Comparison of ENCODE assay signal across 8 cellular contexts in genomic region chr5:91744470-91744869, GRCh38.
DNase-seq lines count a peak whose midpoint lies in the region; ATAC-seq and TF ChIP-seq lines count a peak whose summit lies in the region.
"Not testable (repeated sequence)": the region's sequence is repeated elsewhere in the genome, so short reads cannot be mapped to it uniquely, and the experiment has no call there.

No MANE protein-coding gene starts in this region.

- H4K20me1 ChIP-seq in H9 (ENCODE audit: control insufficient read depth, insufficient read depth, insufficient read length): not testable (repeated sequence)

- not testable (repeated sequence) for H3K27me3 ChIP-seq in H9 (ENCODE audit: insufficient read depth, low read length); HUES6 (ENCODE audit: control insufficient read depth, insufficient read depth, low read length); endodermal cell (ENCODE audit: control insufficient read depth, insufficient read depth, low read length, poor library complexity, severe bottlenecking); iPS-18a (ENCODE audit: control insufficient read depth, insufficient read depth, low read length); mesendoderm (ENCODE audit: insufficient read depth, low read length, poor library complexity); neuronal stem cell (ENCODE audit: control insufficient read depth in 3 of 3, insufficient read depth in 3 of 3, low read depth in 1 of 3, low read length in 3 of 3)

- H3K14ac ChIP-seq in H9 (ENCODE audit: insufficient read depth, low read length); neuronal stem cell (ENCODE audit: low read length): not testable (repeated sequence)

- ATAC-seq in WTC11: peak; percentile 14

- not testable (repeated sequence) for H3K4me3 Mint-ChIP-seq in H9, WTC11, endodermal cell

- not testable (repeated sequence) for H3K23ac ChIP-seq in H9 (ENCODE audit: insufficient read length, low read depth, low read length); mesendoderm (ENCODE audit: low read length); neuronal stem cell (ENCODE audit: low read depth, low read length, poor library complexity)

- H3K27ac Mint-ChIP-seq in H9 (peak overlapping the region; percentile 68 to 92 (median 91)), WTC11 (peak overlapping the region; percentile 86), endodermal cell (peak overlapping the region; percentile 91)

- CTCF ChIA-PET in WTC11 (lab: Charles Lee): not testable (repeated sequence)

- H3K4me3 ChIP-seq in HUES6 (ENCODE audit: low read depth, low read length); endodermal cell (ENCODE audit: low read length); mesendoderm (ENCODE audit: low read length); neuronal stem cell (ENCODE audit: low read length in 2 of 2): not testable (repeated sequence)
- H3K4me3 ChIP-seq in iPS-18a (ENCODE audit: low read length): peak overlapping the region; percentile 21

- not testable (repeated sequence) for H2BK15ac ChIP-seq in H9 (ENCODE audit: low read depth, low read length); mesendoderm (replicated peaks; ENCODE audit: low read depth); neuronal stem cell (ENCODE audit: low read length)

- H3K4ac ChIP-seq in H9 (ENCODE audit: low read depth, low read length); mesendoderm (ENCODE audit: low read depth, low read length); neuronal stem cell (ENCODE audit: low read length): not testable (repeated sequence)

- not testable (repeated sequence) for H3K4me2 ChIP-seq in H9 (ENCODE audit: insufficient read depth, insufficient read length, low read length); mesendoderm (ENCODE audit: low read length); neuronal stem cell (ENCODE audit: insufficient read depth, low read length, poor library complexity, severe bottlenecking)

- not testable (repeated sequence) for H2BK5ac ChIP-seq in H9 (ENCODE audit: insufficient read length, low read length); mesendoderm (ENCODE audit: low read length); neuronal stem cell (ENCODE audit: low read length)

- POLR2A ChIA-PET in WTC11 (lab: Charles Lee): not testable (repeated sequence)

- H3K36me3 Mint-ChIP-seq in H9 (ENCODE audit: insufficient read depth in 1 of 3, low read depth in 3 of 3); WTC11; endodermal cell (ENCODE audit: low read depth): not testable (repeated sequence)

- DNase-seq in H9; WTC11 (ENCODE audit: low spot score); neuronal stem cell (ENCODE audit: low spot score): not testable (repeated sequence)
- DNase-seq in endodermal cell: peak; percentile 63
- peak; percentile 83 for DNase-seq in mesendoderm

- H4K8ac ChIP-seq in H9 (replicated peaks; ENCODE audit: insufficient read length, low read depth, low read length); mesendoderm (ENCODE audit: low read depth, low read length); neuronal stem cell (ENCODE audit: low read depth, low read length): not testable (repeated sequence)

- not testable (repeated sequence) for H2AK5ac ChIP-seq in H9 (ENCODE audit: insufficient read length, low read length); mesendoderm (ENCODE audit: low read length); neuronal stem cell (ENCODE audit: low read depth, low read length)

- H3K9ac ChIP-seq in ES-I3 (ENCODE audit: low read depth, low read length) (peak overlapping the region; percentile 28), HUES6 (ENCODE audit: low read length) (peak overlapping the region; percentile 67)
- not testable (repeated sequence) for H3K9ac ChIP-seq in H9 (ENCODE audit: extremely low read depth, insufficient read length, low read length); endodermal cell (ENCODE audit: extremely low read depth, low read length, poor library complexity, severe bottlenecking); iPS-18a (ENCODE audit: low read length); mesendoderm (ENCODE audit: low read length); neuronal stem cell (ENCODE audit: low read depth, low read length, poor library complexity)

- H2BK120ac ChIP-seq in H9 (ENCODE audit: low read depth, low read length, poor library complexity, severe bottlenecking); mesendoderm (ENCODE audit: low read depth, low read length); neuronal stem cell (ENCODE audit: low read depth, low read length): not testable (repeated sequence)

- no CpG with 5 or more reads among the region's 5 CpGs for WGBS in H9 (ENCODE audit: extremely low coverage, insufficient read length, low lambda C conversion rate)
- 11 to 60% methylated on average over 1 to 5 of the region's 5 CpGs for WGBS in endodermal cell (ENCODE audit: insufficient coverage in 1 of 2, insufficient read length in 1 of 2), 2 experiments
- no CpG with 5 or more reads among the region's 5 CpGs for WGBS in mesendoderm (ENCODE audit: extremely low coverage, insufficient coverage, low lambda C conversion rate)
- no CpG with 5 or more reads among the region's 5 CpGs for WGBS in neuronal stem cell (ENCODE audit: extremely low coverage in 2 of 2, insufficient read length in 2 of 2, insufficient replicate concordance in 1 of 2), 2 donors

- H3K4me1 ChIP-seq in ES-I3 (ENCODE audit: insufficient read depth, low read length) (peaks cover 44% of the 10 kb centered on the region), HUES6 (ENCODE audit: control insufficient read depth, insufficient read depth, low read length) (peaks cover 40% of the 10 kb centered on the region), iPS-18a (ENCODE audit: control insufficient read depth, low read depth, low read length) (peaks cover 28% of the 10 kb centered on the region)
- H3K4me1 ChIP-seq in H9 (ENCODE audit: insufficient read depth, low read length); endodermal cell (ENCODE audit: control insufficient read depth, insufficient read depth, low read length); mesendoderm (ENCODE audit: control insufficient read depth, low read depth, low read length); neuronal stem cell (ENCODE audit: control insufficient read depth in 2 of 2, insufficient read depth in 1 of 2, low read depth in 1 of 2, low read length in 2 of 2): not testable (repeated sequence)

- not testable (repeated sequence) for H3K36me3 ChIP-seq in ES-I3 (ENCODE audit: insufficient read depth, low read length); HUES6 (ENCODE audit: control insufficient read depth, insufficient read depth, low read length); endodermal cell (ENCODE audit: control insufficient read depth, insufficient read depth, low read length); iPS-18a (ENCODE audit: control insufficient read depth, low read depth, low read length); mesendoderm (ENCODE audit: control insufficient read depth, insufficient read depth, low read length); neuronal stem cell (replicated peaks in 1 of 2; ENCODE audit: control insufficient read depth in 2 of 2, insufficient read depth in 2 of 2, low read length in 2 of 2)

- not testable (repeated sequence) for H3T11ph ChIP-seq in H9 (ENCODE audit: low read length)

- H2BK12ac ChIP-seq in H9 (ENCODE audit: insufficient read length, low read depth, low read length); neuronal stem cell (ENCODE audit: low read length): not testable (repeated sequence)

- not testable (repeated sequence) for TF ChIP-seq CTCF in H9 (conservative IDR thresholded peaks at IDR 0.05); WTC11 (IDR thresholded peaks at IDR 0.05); endodermal cell (conservative IDR thresholded peaks at IDR 0.05)

- peaks cover 20 to 32% of the 10 kb centered on the region in 2 experiments for H3K4me1 Mint-ChIP-seq in H9
- peaks cover 62% of the 10 kb centered on the region for H3K4me1 Mint-ChIP-seq in WTC11
- H3K4me1 Mint-ChIP-seq in endodermal cell: peaks cover 37% of the 10 kb centered on the region

- H3K23me2 ChIP-seq in H9 (ENCODE audit: insufficient read length, low read depth, low read length, poor library complexity, severe bottlenecking): not testable (repeated sequence)

- H3K79me2 ChIP-seq in H9 (ENCODE audit: insufficient read depth, low read length); mesendoderm (ENCODE audit: control insufficient read depth, insufficient read depth, low read length): not testable (repeated sequence)

- not testable (repeated sequence) for H3K27me3 Mint-ChIP-seq in H9 (ENCODE audit: low read depth); WTC11 (ENCODE audit: low read depth); endodermal cell (ENCODE audit: insufficient read depth)

- H3K56ac ChIP-seq in H9 (ENCODE audit: insufficient read length, low read depth, low read length); mesendoderm (ENCODE audit: low read length): not testable (repeated sequence)

- H2AFZ ChIP-seq in H9 (ENCODE audit: low read length): not testable (repeated sequence)
- H2AFZ ChIP-seq in neuronal stem cell (ENCODE audit: low read length): peak overlapping the region; percentile 51

- H3K79me1 ChIP-seq in H9 (ENCODE audit: insufficient read depth, low read depth, low read length, poor library complexity, severe bottlenecking); mesendoderm (ENCODE audit: low read length); neuronal stem cell (ENCODE audit: low read depth, low read length): not testable (repeated sequence)

- not testable (repeated sequence) for H3K9me3 Mint-ChIP-seq in H9, WTC11
- peaks cover 19% of the 10 kb centered on the region for H3K9me3 Mint-ChIP-seq in endodermal cell

- not testable (repeated sequence) for H2BK20ac ChIP-seq in H9 (ENCODE audit: low read depth, low read length, poor library complexity, severe bottlenecking)

- not testable (repeated sequence) for H4K5ac ChIP-seq in H9 (ENCODE audit: insufficient read length, low read depth, low read length); mesendoderm (ENCODE audit: low read length)

- not testable (repeated sequence) for H4K91ac ChIP-seq in H9 (ENCODE audit: insufficient read length, low read depth, low read length); neuronal stem cell (ENCODE audit: low read depth, low read length, poor library complexity)

- not testable (repeated sequence) for H3K9me3 ChIP-seq in ES-I3 (ENCODE audit: control insufficient read depth, insufficient read depth, low read length); H9 (ENCODE audit: control insufficient read depth, low read depth, low read length); HUES6 (ENCODE audit: control insufficient read depth, insufficient read depth, low read depth, low read length); endodermal cell (ENCODE audit: control insufficient read depth, low read length); iPS-18a (ENCODE audit: control insufficient read depth, low read depth, low read length); neuronal stem cell (replicated peaks in 1 of 2; ENCODE audit: control insufficient read depth in 2 of 2, insufficient read depth in 1 of 2, low read depth in 1 of 2, low read length in 2 of 2)

- H3K27ac ChIP-seq in H9 (ENCODE audit: insufficient read length, low read depth, low read length): peak overlapping the region; percentile 70
- H3K27ac ChIP-seq in HUES6 (ENCODE audit: low read depth, low read length): peak overlapping the region; percentile 86; the same call in 1 of the 2 replicates
- H3K27ac ChIP-seq in endodermal cell (ENCODE audit: low read depth, low read length); iPS-18a (ENCODE audit: low read length): not testable (repeated sequence)
- peak overlapping the region; percentile 81 for H3K27ac ChIP-seq in mesendoderm (ENCODE audit: low read depth, low read length)
- H3K27ac ChIP-seq in neuronal stem cell (replicated peaks; ENCODE audit: low read length): peak overlapping the region; percentile 39

- not testable (repeated sequence) for H3K18ac ChIP-seq in H9 (ENCODE audit: insufficient read length, low read depth, low read length); mesendoderm (ENCODE audit: low read length); neuronal stem cell (ENCODE audit: low read length)
